ENCODE assay signal across 19 cellular contexts in genomic region chr12:14279845-14280244, GRCh38.
"Had no signal": no experiment of that assay in that cellular context is flagged by ENCODE, and none has a peak within 500 bp of the region (broad histone marks: within the 10 kb centered on the region; RNA-seq: fewer than 3 reads in every experiment).

No MANE protein-coding gene starts in this region.

- H3K27ac Mint-ChIP-seq: activated T-helper 1 cell treated with anti-CD3 and anti-CD28 coated beads, Interleukin-12 subunit alpha, Interleukin-12 subunit beta, Interleukin-2, Interleukin-4 antibody, amounts not matched to agents 30 ng/mL and 10 ng/mL and 1 ng/mL, durations not matched to agents 14 hours and 24 hours and 36 hours; type B pancreatic cell had no signal

- DNase-seq: activated CD4-positive, alpha-beta T cell treated with anti-CD3 and anti-CD28 coated beads for 48 hours; activated naive CD4-positive, alpha-beta T cell; adrenal gland; foreskin melanocyte; glutamatergic neuron; hypothalamus; islet precursor cell; left colon; lower lobe of right lung; nucleus accumbens; sigmoid colon; stomach; SW 1271; T-helper 2 cell; WERI-Rb-1 had no signal

- H3K27me3 Mint-ChIP-seq: natural killer cell treated with Interleukin-12 subunit alpha and Interleukin-12 subunit beta and Interleukin-15 and Interleukin-18, amount 100 ng/mL, for 72 hours; type B pancreatic cell had no signal

- ATAC-seq: left colon; lower lobe of right lung; natural killer cell treated with Interleukin-12 subunit alpha and Interleukin-12 subunit beta and Interleukin-15 and Interleukin-18, amount 100 ng/mL, for 72 hours had no signal

- H3K4me3 Mint-ChIP-seq: activated T-helper 1 cell treated with anti-CD3 and anti-CD28 coated beads, Interleukin-12 subunit alpha, Interleukin-12 subunit beta, Interleukin-2, Interleukin-4 antibody, amounts not matched to agents 30 ng/mL and 10 ng/mL and 1 ng/mL, durations not matched to agents 14 hours and 24 hours and 36 hours; natural killer cell treated with Interleukin-12 subunit alpha and Interleukin-12 subunit beta and Interleukin-15 and Interleukin-18, amount 100 ng/mL, for 72 hours; type B pancreatic cell had no signal

- FAIRE-seq: astrocyte had no signal

- H3K36me3 Mint-ChIP-seq: natural killer cell treated with Interleukin-12 subunit alpha and Interleukin-12 subunit beta and Interleukin-15 and Interleukin-18, amount 100 ng/mL, for 72 hours had no signal
